In the genomic region with DNA sequence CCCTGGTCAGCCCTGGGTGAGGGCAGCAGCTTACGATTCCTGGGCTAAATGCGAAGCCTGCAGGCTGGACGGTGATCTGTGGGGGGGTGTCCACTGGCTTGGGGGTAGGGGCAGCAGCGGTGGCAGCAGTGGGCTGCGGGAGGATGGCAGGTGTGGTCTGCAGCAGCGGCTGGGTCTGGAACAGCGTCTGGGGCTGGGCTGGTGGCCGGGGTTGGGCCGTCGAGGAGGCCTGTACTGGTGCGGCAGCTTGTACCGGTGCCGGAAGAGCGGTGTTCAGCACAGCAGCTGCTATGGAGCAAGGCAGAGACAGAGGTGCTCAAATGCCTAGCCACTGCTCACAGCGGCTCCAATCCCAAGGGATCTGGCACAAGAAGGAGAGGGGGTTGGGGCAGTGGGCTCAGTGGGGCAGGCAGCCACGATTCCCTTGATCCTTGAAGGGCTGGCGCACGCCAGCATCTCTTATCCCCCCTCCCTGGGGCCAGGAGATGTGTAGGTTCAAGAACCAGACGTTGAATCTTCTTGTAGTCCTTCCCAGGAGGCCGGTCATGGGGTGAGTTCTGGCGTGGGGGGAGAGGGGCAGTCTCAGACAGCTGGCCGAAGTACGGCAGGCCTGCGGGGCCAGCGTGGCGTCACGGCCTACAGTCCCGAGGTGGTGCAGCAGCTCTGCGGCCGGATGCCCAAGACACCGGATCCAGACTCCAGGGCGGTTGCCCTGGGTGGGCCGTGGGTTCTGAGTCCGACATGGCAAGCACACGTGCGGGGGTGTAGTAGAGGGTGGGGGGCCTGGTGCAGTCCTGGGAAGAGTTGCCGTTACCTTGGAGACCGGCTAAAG, we compare ENCODE assay signal across 26 cellular contexts.
"Had no signal": no experiment of that assay in that cellular context is flagged by ENCODE, and none has a peak within 500 bp of the region (broad histone marks: within the 10 kb centered on the region; RNA-seq: fewer than 3 reads in every experiment).

No MANE protein-coding gene starts in this region.

- FAIRE-seq: keratinocyte, TTC549 had no signal

- ATAC-seq: activated CD8-positive, alpha-beta T cell treated with anti-CD3 and anti-CD28 coated beads, Interleukin-2, amount 10 ng/mL, durations not matched to agents 7 days and 5 days; left colon; psoas muscle; stimulated activated naive B cell treated with anti-CD40 and anti-IgM and Interleukin-4, amounts not matched to agents 10 μg/mL and 1 μg/mL and 100 μg/mL, for 72 hours had no signal

- H3K27ac Mint-ChIP-seq: activated CD8-positive, alpha-beta T cell treated with anti-CD3 and anti-CD28 coated beads, Interleukin-2, amount 10 ng/mL, durations not matched to agents 7 days and 5 days; activated naive CD8-positive, alpha-beta T cell; activated T-helper 1 cell treated with anti-CD3 and anti-CD28 coated beads, Interleukin-12 subunit alpha, Interleukin-12 subunit beta, Interleukin-2, Interleukin-4 antibody, amounts not matched to agents 30 ng/mL and 10 ng/mL and 1 ng/mL, durations not matched to agents 14 hours and 24 hours and 36 hours; endodermal cell; stimulated activated naive B cell treated with anti-CD40 and anti-IgM and Interleukin-4, amounts not matched to agents 10 μg/mL and 1 μg/mL and 100 μg/mL, for 72 hours had no signal

- H3K27me3 Mint-ChIP-seq: activated naive CD8-positive, alpha-beta T cell; central memory CD8-positive, alpha-beta T cell; naive B cell; stimulated activated naive B cell treated with anti-CD40 and anti-IgM and Interleukin-4, amounts not matched to agents 10 μg/mL and 1 μg/mL and 100 μg/mL, for 72 hours had no signal

- H3K4me3 ChIP-seq: adrenal gland, ascending aorta, colonic mucosa, heart right ventricle, psoas muscle, right atrium auricular region, skin epidermis, testis, vagina had no signal

- H3K4me3 Mint-ChIP-seq: activated CD8-positive, alpha-beta T cell treated with anti-CD3 and anti-CD28 coated beads, Interleukin-2, amount 10 ng/mL, durations not matched to agents 7 days and 5 days; activated naive CD8-positive, alpha-beta T cell; activated T-helper 1 cell treated with anti-CD3 and anti-CD28 coated beads, Interleukin-12 subunit alpha, Interleukin-12 subunit beta, Interleukin-2, Interleukin-4 antibody, amounts not matched to agents 30 ng/mL and 10 ng/mL and 1 ng/mL, durations not matched to agents 14 hours and 24 hours and 36 hours; central memory CD8-positive, alpha-beta T cell; endodermal cell; stimulated activated naive B cell treated with anti-CD40 and anti-IgM and Interleukin-4, amounts not matched to agents 10 μg/mL and 1 μg/mL and 100 μg/mL, for 72 hours had no signal

- DNase-seq: activated CD4-positive, alpha-beta T cell treated with anti-CD3 and anti-CD28 coated beads for 1 hour; activated CD4-positive, alpha-beta T cell treated with anti-CD3 and anti-CD28 coated beads, Interleukin-2, amount 50 U/mL, for 1 hour; activated CD8-positive, alpha-beta T cell treated with anti-CD3 and anti-CD28 coated beads, Interleukin-2, amount 10 ng/mL, durations not matched to agents 7 days and 5 days; activated gamma-delta T cell treated with Interleukin-2 at 50 U/mL for 16 hours; adrenal gland; colonic mucosa; endodermal cell; heart right ventricle; left colon; mesendoderm; naive B cell; psoas muscle; stimulated activated naive B cell treated with anti-CD40 and anti-IgM and Interleukin-4, amounts not matched to agents 10 μg/mL and 1 μg/mL and 100 μg/mL, for 72 hours; testis; trophoblast cell; WERI-Rb-1 had no signal

- H3K9me3 ChIP-seq: adrenal gland, ascending aorta, colonic mucosa, heart right ventricle, psoas muscle, right atrium auricular region, testis, vagina had no signal

- H3K36me3 ChIP-seq: adrenal gland, colonic mucosa, WERI-Rb-1 had no signal

- H3K4me1 Mint-ChIP-seq: central memory CD8-positive, alpha-beta T cell; endodermal cell; naive B cell; stimulated activated naive B cell treated with anti-CD40 and anti-IgM and Interleukin-4, amounts not matched to agents 10 μg/mL and 1 μg/mL and 100 μg/mL, for 72 hours had no signal

- H3K27ac ChIP-seq: adrenal gland, ascending aorta, colonic mucosa, epithelial cell of prostate, heart right ventricle, psoas muscle, right atrium auricular region, skin epidermis, testis, vagina, WERI-Rb-1 had no signal

- H3K9me3 Mint-ChIP-seq: activated T-helper 1 cell treated with anti-CD3 and anti-CD28 coated beads, Interleukin-12 subunit alpha, Interleukin-12 subunit beta, Interleukin-2, Interleukin-4 antibody, amounts not matched to agents 30 ng/mL and 10 ng/mL and 1 ng/mL, durations not matched to agents 14 hours and 24 hours and 36 hours; central memory CD8-positive, alpha-beta T cell; naive B cell; stimulated activated naive B cell treated with anti-CD40 and anti-IgM and Interleukin-4, amounts not matched to agents 10 μg/mL and 1 μg/mL and 100 μg/mL, for 72 hours had no signal

- H3K4me1 ChIP-seq: adrenal gland, ascending aorta, colonic mucosa, psoas muscle, testis, vagina had no signal

- H3K27me3 ChIP-seq: adrenal gland, ascending aorta, colonic mucosa, heart right ventricle, right atrium auricular region, testis, vagina had no signal

- H3K36me3 Mint-ChIP-seq: activated naive CD8-positive, alpha-beta T cell; naive B cell had no signal
